32 cellular contexts compared by ENCODE assay signal in genomic region chr2:24505534-24505933, GRCh38.
"Had no signal": no experiment of that assay in that cellular context is flagged by ENCODE, and none has a peak within 500 bp of the region (broad histone marks: within the 10 kb centered on the region; RNA-seq: fewer than 3 reads in every experiment).

No MANE protein-coding gene starts in this region.

- FAIRE-seq: endometrium, endothelial cell of umbilical vein, frontal cortex had no signal

- H3K27me3 ChIP-seq: adrenal gland, ascending aorta, breast epithelium, colonic mucosa had no signal

- H3K27ac ChIP-seq: adrenal gland, ascending aorta, breast epithelium, cardiac muscle cell, colonic mucosa, epithelial cell of prostate had no signal

- H3K9me3 ChIP-seq: adrenal gland, ascending aorta, breast epithelium, colonic mucosa had no signal

- H3K36me3 ChIP-seq: adrenal gland, ascending aorta, breast epithelium, cardiac muscle cell, colonic mucosa had no signal

- H3K4me3 ChIP-seq: adrenal gland, ascending aorta, breast epithelium, cardiac muscle cell, colonic mucosa had no signal

- ATAC-seq: activated CD4-positive, alpha-beta T cell treated with anti-CD3 and anti-CD28 coated beads for 36 hours; activated CD8-positive, alpha-beta memory T cell treated with anti-CD3 and anti-CD28 coated beads, Interleukin-2, amount 10 ng/mL, durations not matched to agents 7 days and 5 days; activated CD8-positive, alpha-beta T cell treated with anti-CD3 and anti-CD28 coated beads, Interleukin-2, amount 10 ng/mL, durations not matched to agents 7 days and 5 days; activated naive CD8-positive, alpha-beta T cell treated with anti-CD3 and anti-CD28 coated beads, Interleukin-2, amount 50 U/mL, for 24 hours; T-helper 17 cell had no signal

- DNase-seq: activated CD4-positive, alpha-beta memory T cell treated with anti-CD3 and anti-CD28 coated beads for 36 hours; activated CD4-positive, alpha-beta T cell treated with anti-CD3 and anti-CD28 coated beads for 36 hours; activated CD4-positive, alpha-beta T cell treated with anti-CD3 and anti-CD28 coated beads, Interleukin-2, amount 10 ng/mL, durations not matched to agents 24 days and 14 days; activated CD4-positive, CD25-positive, alpha-beta regulatory T cell; activated CD4-positive, CD25-positive, alpha-beta regulatory T cell treated with anti-CD3 and anti-CD28 coated beads, Interleukin-2, amount 50 U/mL, for 72 hours; activated CD8-positive, alpha-beta memory T cell treated with anti-CD3 and anti-CD28 coated beads, Interleukin-2, amount 10 ng/mL, durations not matched to agents 7 days and 5 days; activated CD8-positive, alpha-beta memory T cell treated with anti-CD3 and anti-CD28 coated beads, Interleukin-2, amount 50 U/mL, for 4 hours; activated CD8-positive, alpha-beta T cell treated with anti-CD3 and anti-CD28 coated beads, Interleukin-2, amount 10 ng/mL, durations not matched to agents 7 days and 5 days; activated effector memory CD4-positive, alpha-beta T cell treated with anti-CD3 and anti-CD28 coated beads, Interleukin-2, amount 50 U/mL, for 16 hours; activated naive CD4-positive, alpha-beta T cell treated with anti-CD3 and anti-CD28 coated beads for 36 hours; activated naive CD8-positive, alpha-beta T cell treated with anti-CD3 and anti-CD28 coated beads for 36 hours; activated naive CD8-positive, alpha-beta T cell treated with anti-CD3 and anti-CD28 coated beads, Interleukin-2, amount 50 U/mL, for 24 hours; activated T-cell treated with anti-CD3 and anti-CD28 coated beads, Interleukin-2, amount 50 U/mL, for 1 hour; activated T-cell treated with anti-CD3 and anti-CD28 coated beads, Interleukin-2, amount 50 U/mL, for 48 hours; adrenal gland; amygdala; central memory CD4-positive, alpha-beta T cell; cerebellar nuclear complex; colonic mucosa; effector CD8-positive, alpha-beta T cell; foreskin fibroblast; head of caudate nucleus; T-helper 1 cell; T-helper 17 cell; T1000 had no signal

- H3K4me1 ChIP-seq: colonic mucosa had no signal
